Comparison of ENCODE assay signal across 26 cellular contexts in the genomic region with DNA sequence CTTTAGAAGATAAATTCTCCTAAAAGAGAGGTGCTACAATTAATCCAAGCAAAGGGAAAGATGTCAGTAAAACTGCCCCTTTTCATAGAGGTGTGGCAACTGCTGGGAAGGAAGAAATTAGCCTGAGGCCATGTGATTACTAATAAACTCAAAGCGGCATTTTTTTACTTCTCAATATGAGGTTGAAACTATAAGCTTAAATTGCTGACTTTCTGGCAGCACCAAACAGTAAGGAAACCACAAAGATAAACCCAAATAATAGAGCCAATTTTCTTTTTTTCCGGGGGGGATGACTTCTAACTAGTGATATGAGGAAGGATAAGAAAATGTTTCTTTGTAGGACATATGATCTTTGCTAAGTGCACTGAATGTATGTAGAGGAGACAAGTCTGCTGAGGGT. TPM values are rescaled to one million over a fixed set of nuclear protein-coding genes. Genes with fewer than 3 reads are reported as not detected.
"Had no signal": no experiment of that assay in that cellular context is flagged by ENCODE, and none has a peak within 500 bp of the region (broad histone marks: within the 10 kb centered on the region; RNA-seq: fewer than 3 reads in every experiment).

No MANE protein-coding gene starts in this region.

- DNase-seq: activated B cell treated with CpG ODN at 0.5 μM for 24 hours; activated CD4-positive, alpha-beta T cell treated with anti-CD3 and anti-CD28 coated beads, Interleukin-2, amount 50 U/mL, for 1 hour; activated CD8-positive, alpha-beta T cell treated with anti-CD3 and anti-CD28 coated beads for 36 hours; activated gamma-delta T cell treated with Interleukin-2 at 50 U/mL for 16 hours; activated naive CD4-positive, alpha-beta T cell treated with anti-CD3 and anti-CD28 coated beads, Interleukin-2, amount 50 U/mL, for 16 hours; activated T-cell treated with anti-CD3 and anti-CD28 coated beads, Interleukin-2, amount 50 U/mL, for 4 hours; amniotic stem cell; effector CD4-positive, alpha-beta T cell; esophagus squamous epithelium; head of caudate nucleus; hippocampal formation; kidney; naive B cell; ovary; right lobe of liver; stimulated activated CD4-positive, alpha-beta T cell treated with anti-CD3 and anti-CD28 coated beads, Interleukin-4, amount 100 ng/mL, for 1 hour; trophoblast cell had no signal

- H3K27me3 Mint-ChIP-seq: activated B cell treated with CpG ODN at 0.5 μM for 24 hours; activated CD8-positive, alpha-beta T cell treated with anti-CD3 and anti-CD28 coated beads for 36 hours; activated T-helper 17 cell treated with anti-CD3 and anti-CD28 coated beads, Interleukin-2, amount 50 U/mL, for 72 hours; central memory CD8-positive, alpha-beta T cell; dendritic cell treated with granulocyte-macrophage colony-stimulating factor and Interleukin-4, amounts not matched to agents 40 ng/mL and 50 ng/mL, for 4 days; progenitor cell of endocrine pancreas; stimulated activated naive CD8-positive, alpha-beta T cell treated with anti-CD3 and anti-CD28 coated beads, Interleukin-15, Interleukin-2, amounts not matched to agents 100 ng/mL and 50 ng/mL, for 24 hours had no signal

- H3K36me3 ChIP-seq: esophagus squamous epithelium, ovary, right lobe of liver, thoracic aorta had no signal

- FAIRE-seq: kidney, urothelium cell line had no signal

- H3K4me1 Mint-ChIP-seq: activated B cell treated with CpG ODN at 0.5 μM for 24 hours; activated T-helper 17 cell treated with anti-CD3 and anti-CD28 coated beads, Interleukin-2, amount 50 U/mL, for 72 hours; central memory CD8-positive, alpha-beta T cell; mesothelial cell of epicardium; naive B cell had no signal

- H3K27ac Mint-ChIP-seq: activated B cell treated with CpG ODN at 0.5 μM for 24 hours; activated CD8-positive, alpha-beta T cell treated with anti-CD3 and anti-CD28 coated beads for 36 hours; activated T-helper 17 cell treated with anti-CD3 and anti-CD28 coated beads, Interleukin-2, amount 50 U/mL, for 72 hours; dendritic cell treated with granulocyte-macrophage colony-stimulating factor and Interleukin-4, amounts not matched to agents 40 ng/mL and 50 ng/mL, for 4 days; mesothelial cell of epicardium; naive B cell; progenitor cell of endocrine pancreas; stimulated activated naive CD8-positive, alpha-beta T cell treated with anti-CD3 and anti-CD28 coated beads, Interleukin-15, Interleukin-2, amounts not matched to agents 100 ng/mL and 50 ng/mL, for 24 hours had no signal

- ATAC-seq: activated CD8-positive, alpha-beta T cell treated with anti-CD3 and anti-CD28 coated beads for 36 hours; activated T-cell treated with anti-CD3 and anti-CD28 coated beads, Interleukin-2, amount 50 U/mL, for 4 hours; activated T-helper 17 cell treated with anti-CD3 and anti-CD28 coated beads, Interleukin-2, amount 50 U/mL, for 72 hours; right lobe of liver had no signal

- H3K9me3 ChIP-seq: esophagus squamous epithelium, ovary, right lobe of liver, thoracic aorta had no signal

- H3K4me3 ChIP-seq: esophagus squamous epithelium, ovary, right lobe of liver, thoracic aorta had no signal

- H3K4me3 Mint-ChIP-seq: activated B cell treated with CpG ODN at 0.5 μM for 24 hours; activated CD8-positive, alpha-beta T cell treated with anti-CD3 and anti-CD28 coated beads for 36 hours; activated T-cell treated with anti-CD3 and anti-CD28 coated beads, Interleukin-2, amount 50 U/mL, for 4 hours; activated T-helper 17 cell treated with anti-CD3 and anti-CD28 coated beads, Interleukin-2, amount 50 U/mL, for 72 hours; central memory CD8-positive, alpha-beta T cell; dendritic cell treated with granulocyte-macrophage colony-stimulating factor and Interleukin-4, amounts not matched to agents 40 ng/mL and 50 ng/mL, for 4 days; mesothelial cell of epicardium; naive B cell; stimulated activated naive CD8-positive, alpha-beta T cell treated with anti-CD3 and anti-CD28 coated beads, Interleukin-15, Interleukin-2, amounts not matched to agents 100 ng/mL and 50 ng/mL, for 24 hours had no signal

- H3K36me3 Mint-ChIP-seq: mesothelial cell of epicardium, naive B cell had no signal

- H3K27ac ChIP-seq: epithelial cell of prostate, esophagus squamous epithelium, ovary, right lobe of liver, thoracic aorta had no signal

- H3K9me3 Mint-ChIP-seq: activated B cell treated with CpG ODN at 0.5 μM for 24 hours; activated CD8-positive, alpha-beta T cell treated with anti-CD3 and anti-CD28 coated beads for 36 hours; activated T-cell treated with anti-CD3 and anti-CD28 coated beads, Interleukin-2, amount 50 U/mL, for 4 hours; activated T-helper 17 cell treated with anti-CD3 and anti-CD28 coated beads, Interleukin-2, amount 50 U/mL, for 72 hours; central memory CD8-positive, alpha-beta T cell; dendritic cell treated with granulocyte-macrophage colony-stimulating factor and Interleukin-4, amounts not matched to agents 40 ng/mL and 50 ng/mL, for 4 days; naive B cell; stimulated activated naive CD8-positive, alpha-beta T cell treated with anti-CD3 and anti-CD28 coated beads, Interleukin-15, Interleukin-2, amounts not matched to agents 100 ng/mL and 50 ng/mL, for 24 hours had no signal

- H3K4me1 ChIP-seq: esophagus squamous epithelium, right lobe of liver had no signal

- H3K27me3 ChIP-seq: esophagus squamous epithelium, ovary, right lobe of liver had no signal

RNA-seq across cellular contexts. Expression of gene AR, which starts 30.9 kb away (rescaled TPM):
- total RNA-seq: activated B cell treated with CpG ODN at 0.5 μM for 24 hours; activated CD8-positive, alpha-beta T cell treated with anti-CD3 and anti-CD28 coated beads for 36 hours had no signal
